Comparison of ENCODE assay signal across 8 cellular contexts in genomic region chr2:190534310-190535118, GRCh38. TPM values are rescaled to one million over a fixed set of nuclear protein-coding genes. Genes with fewer than 3 reads are reported as not detected.
DNase-seq lines count a peak whose midpoint lies in the region; ATAC-seq, FAIRE-seq and TF ChIP-seq lines count a peak whose summit lies in the region.

TSS of gene NEMP2 (minus strand) at chr2:190534722. CDS start at chr2:190534655, 67 bp downstream.

- peaks cover 3 to 21% (median 16%) of the 10 kb centered on the region in 3 donors for H3K36me3 Mint-ChIP-seq in naive thymus-derived CD8-positive, alpha-beta T cell

- peaks cover 10 to 30% (median 20%) of the 10 kb centered on the region in 9 donors for H3K9me3 Mint-ChIP-seq in naive thymus-derived CD8-positive, alpha-beta T cell

- no peaks in the 10 kb centered on the region for H3K27me3 ChIP-seq in Peyer's patch

- peak within 1 kb of the TSS; percentile 66 to 98 (median 78) for H3K4me3 ChIP-seq in Peyer's patch
- peak within 1 kb of the TSS; percentile 66 for H3K4me3 ChIP-seq in fibroblast of mammary gland (ENCODE audit: control insufficient read depth, low read depth, low read length)

- POLR2A ChIA-PET in naive thymus-derived CD8-positive, alpha-beta T cell (lab: Charles Lee) = interaction anchor here (0.6 to 4.7 kb wide), 18 partner anchors 10 to 1143 kb away, joined by 3 to 99 read pairs (median 4); partner anchors contain the start of genes MFSD6, NAB1, NABP1 and OSGEPL1

- TF ChIP-seq CTCF in Peyer's patch (IDR thresholded peaks at IDR 0.05) (peak in 2 of 6 experiments; percentile 12 to 26), fibroblast of mammary gland (conservative IDR thresholded peaks at IDR 0.05; ENCODE audit: control insufficient read depth, insufficient read depth, low read depth, low read length) (no peak)

- H3K27me3 Mint-ChIP-seq in naive thymus-derived CD8-positive, alpha-beta T cell = no peaks in the 10 kb centered on the region

- peak; percentile 71 for ATAC-seq in GM21381 (IDR thresholded peaks at IDR 0.05; ENCODE audit: unreplicated experiment)
- ATAC-seq in naive thymus-derived CD8-positive, alpha-beta T cell = peak; percentile 77 to 80
- peak; percentile 90 for ATAC-seq in stimulated activated naive CD8-positive, alpha-beta T cell treated with anti-CD3 and anti-CD28 coated beads, Interleukin-15, Interleukin-2, amounts not matched to agents 100 U/mL and 50 U/mL, for 24 hours

- peaks cover 0 to 4% (median 0%) of the 10 kb centered on the region in 4 donors for H3K4me1 ChIP-seq in Peyer's patch

- H3K36me3 ChIP-seq in Peyer's patch = no peaks in the 10 kb centered on the region

- peak; percentile 95 for DNase-seq in DMS 273 (lab: John Stamatoyannopoulos, UW; ENCODE audit: unreplicated experiment)
- DNase-seq in HTR-8/SVneo (ENCODE audit: insufficient read length, low spot score) = peak; percentile 75
- peak; percentile 75 to 92 (median 90) for DNase-seq in Peyer's patch
- DNase-seq in activated T-helper 1 cell treated with Interleukin-2 at 50 U/mL for 16 hours (ENCODE audit: low read depth) = peak; percentile 73
- peak; percentile 50 for DNase-seq in fibroblast of mammary gland (ENCODE audit: low read depth)
- peak; percentile 68 to 93 (median 82) for DNase-seq in naive thymus-derived CD8-positive, alpha-beta T cell
- DNase-seq in stimulated activated naive CD8-positive, alpha-beta T cell treated with anti-CD3 and anti-CD28 coated beads, Interleukin-15, Interleukin-2, amounts not matched to agents 100 U/mL and 50 U/mL, for 24 hours = peak; percentile 91

- peaks cover 19 to 58% (median 53%) of the 10 kb centered on the region in 4 donors for H3K4me1 Mint-ChIP-seq in naive thymus-derived CD8-positive, alpha-beta T cell

- peak within 1 kb of the TSS; percentile 92 to 99 (median 98) for H3K4me3 Mint-ChIP-seq in naive thymus-derived CD8-positive, alpha-beta T cell

- peak; percentile 94 for FAIRE-seq in HTR-8/SVneo (lab: Jason Lieb, UNC)

- peak within 1 kb of the TSS; percentile 98 to 100 (median 100) for H3K27ac Mint-ChIP-seq in naive thymus-derived CD8-positive, alpha-beta T cell

- peak within 1 kb of the TSS; percentile 92 to 97 (median 96) for H3K27ac ChIP-seq in Peyer's patch

- peak; percentile 65 to 78 for TF ChIP-seq POLR2A in Peyer's patch (IDR thresholded peaks at IDR 0.05)

- H3K9me3 ChIP-seq in Peyer's patch = no peaks in the 10 kb centered on the region

RNA-seq across cellular contexts. Expression of gene NEMP2, which starts in this region (rescaled TPM):
- 10 to 100 TPM in 1 of 4 donors, 1 to 10 TPM in 2, under 1 TPM in 1; 0.85 to 11.6 (median 1.8) TPM for total RNA-seq in Peyer's patch
- total RNA-seq in naive thymus-derived CD8-positive, alpha-beta T cell = 10 to 100 TPM; 23.4 TPM
- polyA plus RNA-seq in naive thymus-derived CD8-positive, alpha-beta T cell = 10 to 100 TPM; 10.0 to 13.4 (median 12.1) TPM

Comparison
In these comparisons a context has a peak if more than half of its experiments do, and no peak if none do; other contexts are left out.
1. Peak in every context shown above with its lines: DNase-seq, ATAC-seq, H3K4me3 ChIP-seq and H3K27ac ChIP-seq.